Comparison of ENCODE assay signal across 11 cellular contexts in the genomic region with DNA sequence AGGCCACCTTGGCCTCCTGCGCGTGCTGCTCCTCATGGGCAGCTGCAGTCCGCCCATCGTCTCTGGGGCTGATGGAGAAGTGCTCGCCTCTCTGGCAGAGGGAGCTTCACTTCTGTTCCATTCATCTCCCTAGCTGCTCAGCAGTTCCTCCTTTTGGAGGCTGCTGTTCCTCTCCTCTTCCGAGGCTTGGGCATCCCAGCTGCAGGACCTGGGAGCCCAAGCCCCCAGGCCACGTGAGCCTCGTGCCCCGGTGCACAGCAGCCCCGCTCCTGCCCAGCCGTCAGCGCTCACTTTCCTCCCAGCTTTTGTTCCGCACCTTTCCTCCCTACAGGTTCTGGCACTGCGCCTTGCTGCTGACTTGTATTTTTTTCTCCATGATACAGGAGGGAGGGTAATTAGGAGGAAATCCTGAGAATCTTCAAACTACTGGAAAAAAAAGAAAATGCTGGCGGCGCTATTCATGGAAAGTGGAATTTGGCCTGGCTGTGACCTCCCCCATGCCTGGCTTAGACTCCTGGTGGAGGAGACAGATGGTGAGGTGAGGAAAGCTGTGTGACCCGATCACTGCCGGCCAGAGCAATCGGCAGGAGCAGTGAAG.
DNase-seq lines count a peak whose midpoint lies in the region.
"Had no signal": no experiment of that assay in that cellular context is flagged by ENCODE, and none has a peak within 500 bp of the region (broad histone marks: within the 10 kb centered on the region; RNA-seq: fewer than 3 reads in every experiment).

No MANE protein-coding gene starts in this region.

- H3K9ac ChIP-seq in SK-N-MC (ENCODE audit: insufficient read length): no peak overlapping the region

- H3K27ac ChIP-seq in SK-N-MC: no peak overlapping the region

- no peaks in the 10 kb centered on the region for H3K36me3 ChIP-seq in SK-N-MC (ENCODE audit: insufficient read depth, low read length)

- intact Hi-C loops in posterior vena cava (cut with DNase I): no loop called here

- DNase-seq in Kasumi-1 (lab: John Stamatoyannopoulos, UW): peak; percentile 17 to 33
- no peak for DNase-seq in SK-N-MC (ENCODE audit: low read depth, low spot score)
- DNase-seq in globus pallidus (ENCODE audit: low spot score): peak; percentile 15
- DNase-seq in renal cortical epithelial cell (ENCODE audit: low read depth): peak; percentile 34
- no peak for DNase-seq in NCI-H2029 treated with DMSO at 0.1 percent for 48 hours (lab: John Stamatoyannopoulos, UW)
- no peak for DNase-seq in posterior vena cava (ENCODE audit: low spot score)
- DNase-seq in stimulated activated CD4-positive, alpha-beta T cell treated with anti-CD3 and anti-CD28 coated beads, Interleukin-4, amount 100 ng/mL, for 1 hour: no peak
- DNase-seq: DMS153, naive B cell, NCI-H748 treated with DMSO at 0.1 percent for 48 hours, T-helper 2 cell had no signal

- peak overlapping the region; percentile 50 for H3K4me3 ChIP-seq in SK-N-MC

- H3K9me3 ChIP-seq in SK-N-MC (ENCODE audit: low read depth, low read length): no peaks in the 10 kb centered on the region

Comparison
In these comparisons a context has a peak if more than half of its experiments do, and no peak if none do; other contexts are left out.
1. DNase-seq: peak in Kasumi-1 (2 of 2), globus pallidus (single experiment) and renal cortical epithelial cell (single experiment); none in SK-N-MC (single experiment), NCI-H2029 treated with DMSO at 0.1 percent for 48 hours (single experiment), posterior vena cava (single experiment) and stimulated activated CD4-positive, alpha-beta T cell treated with anti-CD3 and anti-CD28 coated beads, Interleukin-4, amount 100 ng/mL, for 1 hour (single experiment).